In the genomic region with DNA sequence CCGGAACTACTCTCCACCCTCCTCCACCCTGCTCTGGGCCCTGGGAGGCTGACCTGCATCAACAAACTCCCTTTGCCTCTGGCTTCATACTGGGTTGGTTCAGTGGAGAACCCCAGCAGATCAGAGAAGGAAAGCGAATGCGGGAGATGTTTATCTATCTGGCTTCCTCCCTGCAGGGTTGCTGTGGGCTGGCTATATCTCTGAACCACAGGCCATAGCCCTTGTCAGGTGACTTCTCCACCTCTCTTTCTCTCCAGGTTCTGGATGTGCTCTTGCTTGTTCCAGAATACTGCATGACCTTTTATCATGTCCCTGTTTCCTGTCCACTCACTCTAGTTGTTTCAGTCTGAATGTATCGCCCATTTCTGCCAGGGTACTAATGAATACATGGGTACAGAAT, we compare ENCODE assay signal across 1 cellular context.
TF ChIP-seq lines count a peak whose summit lies in the region.

No MANE protein-coding gene starts in this region.

TF ChIP-seq in H1, 55 proteins besides CTCF, POLR2A, EP300 and RAD21:
- TF ChIP-seq ZNF274 (IDR thresholded peaks at IDR 0.05; ENCODE audit: borderline replicate concordance, extremely low read depth, low read length) (no peak), BCL11A (IDR thresholded peaks at IDR 0.05; ENCODE audit: low read depth in 2 of 2, low read length in 2 of 2) (no peak), FOSL1 (IDR thresholded peaks at IDR 0.05; ENCODE audit: insufficient read depth, low read depth, low read length) (no peak), EZH2 (IDR thresholded peaks at IDR 0.05; ENCODE audit: low read depth, low read length, severe bottlenecking) (no peak), KDM5A (IDR thresholded peaks at IDR 0.05; ENCODE audit: low read length) (no peak), SIN3A (conservative IDR thresholded peaks at IDR 0.05 in 1 of 2, IDR thresholded peaks at IDR 0.05 in 1 of 2; ENCODE audit: low read depth in 1 of 2, low read length in 2 of 2) (no peak), RFX5 (IDR thresholded peaks at IDR 0.05; ENCODE audit: borderline replicate concordance, low read depth, low read length) (no peak), TEAD4 (IDR thresholded peaks at IDR 0.05; ENCODE audit: low read depth, low read length) (no peak), RXRA (IDR thresholded peaks at IDR 0.05; ENCODE audit: insufficient read depth, low read depth, low read length) (no peak), SRF (IDR thresholded peaks at IDR 0.05; ENCODE audit: low read depth, low read length) (no peak), TCF12 (IDR thresholded peaks at IDR 0.05; ENCODE audit: low read depth, low read length) (no peak), CREB1 (IDR thresholded peaks at IDR 0.05) (no peak)
- TF ChIP-seq, protein P1, sequence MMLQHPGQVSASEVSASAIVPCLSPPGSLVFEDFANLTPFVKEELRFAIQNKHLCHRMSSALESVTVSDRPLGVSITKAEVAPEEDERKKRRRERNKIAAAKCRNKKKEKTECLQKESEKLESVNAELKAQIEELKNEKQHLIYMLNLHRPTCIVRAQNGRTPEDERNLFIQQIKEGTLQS (IDR thresholded peaks at IDR 0.05; ENCODE audit: insufficient read depth, low read depth, low read length) = no peak
- TF ChIP-seq, protein P2, sequence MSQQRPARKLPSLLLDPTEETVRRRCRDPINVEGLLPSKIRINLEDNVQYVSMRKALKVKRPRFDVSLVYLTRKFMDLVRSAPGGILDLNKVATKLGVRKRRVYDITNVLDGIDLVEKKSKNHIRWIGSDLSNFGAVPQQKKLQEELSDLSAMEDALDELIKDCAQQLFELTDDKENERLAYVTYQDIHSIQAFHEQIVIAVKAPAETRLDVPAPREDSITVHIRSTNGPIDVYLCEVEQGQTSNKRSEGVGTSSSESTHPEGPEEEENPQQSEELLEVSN (IDR thresholded peaks at IDR 0.05) = no peak
- TF ChIP-seq, protein P3, sequence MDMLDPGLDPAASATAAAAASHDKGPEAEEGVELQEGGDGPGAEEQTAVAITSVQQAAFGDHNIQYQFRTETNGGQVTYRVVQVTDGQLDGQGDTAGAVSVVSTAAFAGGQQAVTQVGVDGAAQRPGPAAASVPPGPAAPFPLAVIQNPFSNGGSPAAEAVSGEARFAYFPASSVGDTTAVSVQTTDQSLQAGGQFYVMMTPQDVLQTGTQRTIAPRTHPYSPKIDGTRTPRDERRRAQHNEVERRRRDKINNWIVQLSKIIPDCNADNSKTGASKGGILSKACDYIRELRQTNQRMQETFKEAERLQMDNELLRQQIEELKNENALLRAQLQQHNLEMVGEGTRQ (IDR thresholded peaks at IDR 0.05; ENCODE audit: low read length) = no peak
